8 cellular contexts compared by ENCODE assay signal in the genomic region with DNA sequence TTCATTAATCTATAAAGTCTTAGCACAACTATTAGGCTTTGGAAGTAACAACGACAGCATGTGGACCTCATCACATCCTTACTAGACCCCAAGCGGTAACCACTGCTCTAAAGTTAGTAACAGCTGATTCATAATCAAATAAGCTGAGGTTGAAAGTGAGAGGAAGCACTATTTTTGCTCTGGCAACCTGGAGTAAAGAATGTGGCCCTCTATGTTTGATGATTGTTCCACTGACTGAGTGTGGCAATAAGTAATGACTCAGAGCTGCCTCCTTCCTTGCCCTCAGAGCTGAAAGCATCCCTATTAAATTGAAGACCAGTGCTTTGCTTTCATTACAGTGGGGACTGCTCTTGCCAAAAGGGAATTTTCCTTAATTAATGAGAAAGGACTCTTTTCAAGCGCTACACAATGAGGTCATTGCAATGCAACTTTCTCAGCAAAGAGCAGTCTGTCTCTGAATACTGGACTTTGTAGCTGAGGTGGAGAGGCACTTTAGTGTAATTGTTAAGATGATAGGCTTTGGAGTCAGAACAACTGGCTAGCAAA.
DNase-seq lines count a peak whose midpoint lies in the region; ATAC-seq and TF ChIP-seq lines count a peak whose summit lies in the region.

No MANE protein-coding gene starts in this region.

- H3K9ac ChIP-seq in rectal smooth muscle tissue (ENCODE audit: low read length): no peak overlapping the region

- TF ChIP-seq CTCF in GM06990 (IDR thresholded peaks at IDR 0.05; ENCODE audit: insufficient read depth, low read length, poor library complexity, severe bottlenecking) (no peak), breast epithelium (IDR thresholded peaks at IDR 0.05) (no peak)

- intact Hi-C loops in breast epithelium (cut with DNase I; ENCODE audit: low total_unique reads): no loop called here

- no peaks in the 10 kb centered on the region for H3K36me3 ChIP-seq in GM06990 (ENCODE audit: control insufficient read depth, insufficient read depth, low read length)
- no peaks in the 10 kb centered on the region for H3K36me3 ChIP-seq in breast epithelium
- no peaks in the 10 kb centered on the region for H3K36me3 ChIP-seq in rectal smooth muscle tissue (ENCODE audit: control insufficient read depth, insufficient read depth, low read length)

- ATAC-seq in GM21529 (IDR thresholded peaks at IDR 0.05; ENCODE audit: unreplicated experiment) (peak; percentile 93), HG03575 (IDR thresholded peaks at IDR 0.05; ENCODE audit: extremely low read depth, insufficient number of reproducible peaks, low FRiP score, unreplicated experiment) (peak; percentile 93)

- DNase-seq in GM06990 (ENCODE audit: extremely low read depth, insufficient read length) (peak; percentile 77), breast epithelium (ENCODE audit: low spot score in 2 of 2) (no peak), NCI-H446 (lab: John Stamatoyannopoulos, UW) (no peak), MV-4-11 (lab: John Stamatoyannopoulos, UW) (no peak), NCI-H146 treated with DMSO at 0.1 percent for 48 hours (lab: John Stamatoyannopoulos, UW; ENCODE audit: unreplicated experiment) (no peak)

- H3K27ac ChIP-seq in breast epithelium (peak overlapping the region; percentile 9 to 26), rectal smooth muscle tissue (ENCODE audit: low read depth, low read length) (peak overlapping the region; percentile 20)

- no peak for TF ChIP-seq POLR2A in breast epithelium (IDR thresholded peaks at IDR 0.05)

- H3K4me3 ChIP-seq in GM06990 (replicated peaks; ENCODE audit: low read depth, low read length) (no peak overlapping the region), breast epithelium (no peak overlapping the region), rectal smooth muscle tissue (ENCODE audit: low read length) (no peak overlapping the region)

- no peaks in the 10 kb centered on the region for H3K9me3 ChIP-seq in breast epithelium

- H3K4me1 ChIP-seq in breast epithelium (no peaks in the 10 kb centered on the region), rectal smooth muscle tissue (ENCODE audit: control insufficient read depth, insufficient read depth, low read length) (no peaks in the 10 kb centered on the region)

- no peaks in the 10 kb centered on the region for H3K27me3 ChIP-seq in GM06990 (replicated peaks; ENCODE audit: control insufficient read depth, insufficient read depth, low read length)
- H3K27me3 ChIP-seq in breast epithelium: no peaks in the 10 kb centered on the region
- no peaks in the 10 kb centered on the region for H3K27me3 ChIP-seq in rectal smooth muscle tissue (ENCODE audit: control insufficient read depth, insufficient read depth, low read length)
